In genomic region chr2:142140434-142140845, GRCh38 we compare ENCODE assay signal across 8 cellular contexts. TPM values are rescaled to one million over a fixed set of nuclear protein-coding genes. Genes with fewer than 3 reads are reported as not detected.
A peak's percentile ranks its signal among the peaks of the same experiment; 100 is the strongest.
DNase-seq lines count a peak whose midpoint lies in the region; ATAC-seq, FAIRE-seq and TF ChIP-seq lines count a peak whose summit lies in the region.

No MANE protein-coding gene starts in this region.

- no peaks in the 10 kb centered on the region for H3K27me3 ChIP-seq in bronchial epithelial cell (ENCODE audit: control insufficient read depth, insufficient read depth, low read length)
- no peaks in the 10 kb centered on the region for H3K27me3 ChIP-seq in neural progenitor cell

- no peaks in the 10 kb centered on the region for H3K36me3 Mint-ChIP-seq in neural progenitor cell

- H3K27me3 Mint-ChIP-seq in neural progenitor cell (ENCODE audit: insufficient read depth, low read depth): no peaks in the 10 kb centered on the region

- no peaks in the 10 kb centered on the region for H3K9me3 Mint-ChIP-seq in neural progenitor cell

- H3F3A ChIP-seq in neural progenitor cell (ENCODE audit: low read depth): no peaks in the 10 kb centered on the region

- no peaks in the 10 kb centered on the region for H3K9me3 ChIP-seq in neural progenitor cell (ENCODE audit: low read depth)

- no peak overlapping the region for H2AFZ ChIP-seq in neural progenitor cell (replicated peaks)

- no peaks in the 10 kb centered on the region for H4K20me1 ChIP-seq in neural progenitor cell (ENCODE audit: low read depth)

- H3K36me3 ChIP-seq in bronchial epithelial cell (ENCODE audit: control insufficient read depth, insufficient read depth, low read length) (no peaks in the 10 kb centered on the region), neural progenitor cell (no peaks in the 10 kb centered on the region)

- ATAC-seq in GM19463 (IDR thresholded peaks at IDR 0.05; ENCODE audit: unreplicated experiment): peak; percentile 60
- ATAC-seq in GM19035 (IDR thresholded peaks at IDR 0.05; ENCODE audit: unreplicated experiment): no peak

- no peak overlapping the region for H3K9ac ChIP-seq in neural progenitor cell

- no peak overlapping the region for H3K27ac ChIP-seq in neural progenitor cell

- no peak overlapping the region for H3K4me3 Mint-ChIP-seq in neural progenitor cell

- no peaks in the 10 kb centered on the region for H3K4me1 Mint-ChIP-seq in neural progenitor cell

- H3K27ac Mint-ChIP-seq in neural progenitor cell: no peak overlapping the region

- H3K4me1 ChIP-seq in neural progenitor cell: no peaks in the 10 kb centered on the region

- H3K4me2 ChIP-seq in neural progenitor cell: no peak overlapping the region

- H3K79me2 ChIP-seq in neural progenitor cell (ENCODE audit: low read depth): no peaks in the 10 kb centered on the region

- no peak overlapping the region for H3K4me3 ChIP-seq in bronchial epithelial cell (ENCODE audit: low read depth, low read length)
- H3K4me3 ChIP-seq in neural progenitor cell: no peak overlapping the region

- no peak for FAIRE-seq in bronchial epithelial cell (lab: Jason Lieb, UNC)

- TF ChIP-seq CTCF in bronchial epithelial cell (IDR thresholded peaks at IDR 0.05; ENCODE audit: insufficient read depth, low read length, severe bottlenecking) (peak; percentile 28), neural progenitor cell (IDR thresholded peaks at IDR 0.05) (peak; percentile 75)

- DNase-seq in AG20443 (ENCODE audit: low spot score) (peak; percentile 8), NCI-H2227 (lab: John Stamatoyannopoulos, UW; ENCODE audit: unreplicated experiment) (peak; percentile 42), bronchial epithelial cell (ENCODE audit: low read depth) (peak; percentile 41), neural progenitor cell (ENCODE audit: low spot score) (peak; percentile 49), H4 (ENCODE audit: low spot score) (no peak)
- no peak for DNase-seq in stimulated activated naive CD4-positive, alpha-beta T cell (lab: John Stamatoyannopoulos, UW)

RNA-seq across cellular contexts. Expression of gene LRP1B, which starts 9.6 kb away (rescaled TPM):
- under 0.01 TPM in 1 of 2 replicates, not detected in the other for total RNA-seq in bronchial epithelial cell
- total RNA-seq in neural progenitor cell (ENCODE audit: low replicate concordance): 0.09 TPM in 1 of 2 replicates, not detected in the other
- 0.76 and 1.4 TPM in 2 replicates for total RNA-seq in H4 (2014; rRNA removed; shearing (Covaris generic))

Comparison
In these comparisons a context has a peak if more than half of its experiments do, and no peak if none do; other contexts are left out.
1. DNase-seq: peak in AG20443 (single experiment), NCI-H2227 (single experiment), bronchial epithelial cell (single experiment) and neural progenitor cell (single experiment); none in H4 (single experiment) and stimulated activated naive CD4-positive, alpha-beta T cell (0 of 6).